ENCODE assay signal across 2 cellular contexts in the genomic region with DNA sequence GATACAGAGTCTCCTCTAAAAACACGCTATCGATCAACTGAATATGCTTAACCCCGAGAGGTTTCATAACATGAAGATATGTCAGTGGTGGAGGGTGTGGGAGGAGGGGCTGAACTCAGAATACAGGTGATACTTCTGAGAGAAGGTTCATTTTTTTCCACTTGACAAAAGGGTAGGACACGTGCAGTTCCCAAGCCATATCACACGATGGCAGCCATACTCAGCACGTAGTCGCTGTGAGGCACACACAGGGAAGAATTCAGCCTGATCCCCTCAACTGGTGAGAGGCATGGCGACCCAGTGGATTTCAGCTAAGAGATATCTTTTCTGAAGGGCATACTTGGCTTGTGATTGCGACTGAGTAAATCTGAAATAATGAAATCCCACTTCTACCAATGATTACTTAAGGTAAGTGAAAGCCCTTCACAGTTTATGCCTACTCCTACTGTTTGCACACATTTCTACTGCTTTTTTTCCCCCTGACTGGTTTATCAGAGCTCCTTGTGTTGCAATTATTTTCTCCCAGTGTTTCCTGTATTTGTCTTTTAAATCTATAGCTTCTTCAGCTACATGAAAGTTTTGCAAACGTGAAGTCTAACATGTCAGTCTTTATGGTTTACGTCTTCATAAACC.
TF ChIP-seq lines count a peak whose summit lies in the region.

No MANE protein-coding gene starts in this region.

TF ChIP-seq in GM12878, 131 proteins besides CTCF, POLR2A, EP300 and RAD21 (continued from another document):
- TF ChIP-seq, protein P1, sequence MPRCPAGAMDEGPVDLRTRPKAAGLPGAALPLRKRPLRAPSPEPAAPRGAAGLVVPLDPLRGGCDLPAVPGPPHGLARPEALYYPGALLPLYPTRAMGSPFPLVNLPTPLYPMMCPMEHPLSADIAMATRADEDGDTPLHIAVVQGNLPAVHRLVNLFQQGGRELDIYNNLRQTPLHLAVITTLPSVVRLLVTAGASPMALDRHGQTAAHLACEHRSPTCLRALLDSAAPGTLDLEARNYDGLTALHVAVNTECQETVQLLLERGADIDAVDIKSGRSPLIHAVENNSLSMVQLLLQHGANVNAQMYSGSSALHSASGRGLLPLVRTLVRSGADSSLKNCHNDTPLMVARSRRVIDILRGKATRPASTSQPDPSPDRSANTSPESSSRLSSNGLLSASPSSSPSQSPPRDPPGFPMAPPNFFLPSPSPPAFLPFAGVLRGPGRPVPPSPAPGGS (IDR thresholded peaks at IDR 0.05; ENCODE audit: borderline replicate concordance, insufficient read depth, low read depth, low read length, poor library complexity, severe bottlenecking): no peak

TF ChIP-seq in HepG2, 621 proteins besides CTCF, POLR2A, EP300 and RAD21 (continued from another document and continues in another):
- TF ChIP-seq, protein P2, sequence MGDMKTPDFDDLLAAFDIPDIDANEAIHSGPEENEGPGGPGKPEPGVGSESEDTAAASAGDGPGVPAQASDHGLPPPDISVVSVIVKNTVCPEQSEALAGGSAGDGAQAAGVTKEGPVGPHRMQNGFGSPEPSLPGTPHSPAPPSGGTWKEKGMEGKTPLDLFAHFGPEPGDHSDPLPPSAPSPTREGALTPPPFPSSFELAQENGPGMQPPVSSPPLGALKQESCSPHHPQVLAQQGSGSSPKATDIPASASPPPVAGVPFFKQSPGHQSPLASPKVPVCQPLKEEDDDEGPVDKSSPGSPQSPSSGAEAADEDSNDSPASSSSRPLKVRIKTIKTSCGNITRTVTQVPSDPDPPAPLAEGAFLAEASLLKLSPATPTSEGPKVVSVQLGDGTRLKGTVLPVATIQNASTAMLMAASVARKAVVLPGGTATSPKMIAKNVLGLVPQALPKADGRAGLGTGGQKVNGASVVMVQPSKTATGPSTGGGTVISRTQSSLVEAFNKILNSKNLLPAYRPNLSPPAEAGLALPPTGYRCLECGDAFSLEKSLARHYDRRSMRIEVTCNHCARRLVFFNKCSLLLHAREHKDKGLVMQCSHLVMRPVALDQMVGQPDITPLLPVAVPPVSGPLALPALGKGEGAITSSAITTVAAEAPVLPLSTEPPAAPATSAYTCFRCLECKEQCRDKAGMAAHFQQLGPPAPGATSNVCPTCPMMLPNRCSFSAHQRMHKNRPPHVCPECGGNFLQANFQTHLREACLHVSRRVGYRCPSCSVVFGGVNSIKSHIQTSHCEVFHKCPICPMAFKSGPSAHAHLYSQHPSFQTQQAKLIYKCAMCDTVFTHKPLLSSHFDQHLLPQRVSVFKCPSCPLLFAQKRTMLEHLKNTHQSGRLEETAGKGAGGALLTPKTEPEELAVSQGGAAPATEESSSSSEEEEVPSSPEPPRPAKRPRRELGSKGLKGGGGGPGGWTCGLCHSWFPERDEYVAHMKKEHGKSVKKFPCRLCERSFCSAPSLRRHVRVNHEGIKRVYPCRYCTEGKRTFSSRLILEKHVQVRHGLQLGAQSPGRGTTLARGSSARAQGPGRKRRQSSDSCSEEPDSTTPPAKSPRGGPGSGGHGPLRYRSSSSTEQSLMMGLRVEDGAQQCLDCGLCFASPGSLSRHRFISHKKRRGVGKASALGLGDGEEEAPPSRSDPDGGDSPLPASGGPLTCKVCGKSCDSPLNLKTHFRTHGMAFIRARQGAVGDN (CRISPR knock-in tag; IDR thresholded peaks at IDR 0.05): no peak
- TF ChIP-seq THYN1 (CRISPR knock-in tag; IDR thresholded peaks at IDR 0.05; ENCODE audit: borderline replicate concordance, low read depth) (no peak), XRCC5 (optimal IDR thresholded peaks at IDR 0.05; ENCODE audit: low read length) (peak; percentile 42), ZNF446 (CRISPR knock-in tag; IDR thresholded peaks at IDR 0.05) (no peak), TCF7L2 (IDR thresholded peaks at IDR 0.05; ENCODE audit: low read depth, low read length) (no peak), ZFY (CRISPR knock-in tag; IDR thresholded peaks at IDR 0.05) (no peak), YY1 (IDR thresholded peaks at IDR 0.05; ENCODE audit: insufficient read depth, insufficient replicate concordance, low read depth, low read length) (peak; percentile 42), ZNF543 (CRISPR knock-in tag; IDR thresholded peaks at IDR 0.05) (no peak), PHF20 (CRISPR knock-in tag; IDR thresholded peaks at IDR 0.05) (no peak), STAG1 (CRISPR knock-in tag; IDR thresholded peaks at IDR 0.05) (peak; percentile 86), SUZ12 (IDR thresholded peaks at IDR 0.05; ENCODE audit: low read depth, low read length) (no peak), REPIN1 (CRISPR knock-in tag; IDR thresholded peaks at IDR 0.05; ENCODE audit: borderline replicate concordance, low read depth) (peak; percentile 53; the same call in 1 of the 2 replicates), ZNF430 (CRISPR knock-in tag; IDR thresholded peaks at IDR 0.05) (0 out of 2 replicates have a peak, but pooled peaks have one; percentile 51), ZNF605 (CRISPR knock-in tag; IDR thresholded peaks at IDR 0.05) (0 out of 2 replicates have a peak, but pooled peaks have one; percentile 21), ZNF552 (CRISPR knock-in tag; IDR thresholded peaks at IDR 0.05; ENCODE audit: borderline replicate concordance) (no peak), ZNF557 (CRISPR knock-in tag; IDR thresholded peaks at IDR 0.05) (no peak), TOE1 (CRISPR knock-in tag; IDR thresholded peaks at IDR 0.05) (no peak), TEAD3 (CRISPR knock-in tag; optimal IDR thresholded peaks at IDR 0.05; ENCODE audit: borderline replicate concordance) (peak; percentile 36), HCFC1 (IDR thresholded peaks at IDR 0.05; ENCODE audit: low read depth, low read length) (no peak), ZNF3 (CRISPR knock-in tag; IDR thresholded peaks at IDR 0.05) (no peak), MAF1 (CRISPR knock-in tag; IDR thresholded peaks at IDR 0.05; ENCODE audit: borderline replicate concordance) (no peak), ZNF644 (CRISPR knock-in tag; IDR thresholded peaks at IDR 0.05; ENCODE audit: low read depth) (peak; percentile 47; the same call in 1 of the 2 replicates), CBX5 (CRISPR knock-in tag; IDR thresholded peaks at IDR 0.05; ENCODE audit: borderline replicate concordance) (peak; percentile 48; the same call in 1 of the 2 replicates), BHLHE40 (IDR thresholded peaks at IDR 0.05; ENCODE audit: low read length) (peak; percentile 59; the same call in 1 of the 2 replicates), PHF21A (CRISPR knock-in tag; IDR thresholded peaks at IDR 0.05) (no peak), SALL1 (CRISPR knock-in tag; IDR thresholded peaks at IDR 0.05) (peak; percentile 34; the same call in 1 of the 2 replicates), ZFP62 (CRISPR knock-in tag; IDR thresholded peaks at IDR 0.05) (no peak), MZF1 (CRISPR knock-in tag; IDR thresholded peaks at IDR 0.05; ENCODE audit: borderline replicate concordance) (no peak), ZNF121 (CRISPR knock-in tag; IDR thresholded peaks at IDR 0.05) (no peak)
- TF ChIP-seq, protein P3, sequence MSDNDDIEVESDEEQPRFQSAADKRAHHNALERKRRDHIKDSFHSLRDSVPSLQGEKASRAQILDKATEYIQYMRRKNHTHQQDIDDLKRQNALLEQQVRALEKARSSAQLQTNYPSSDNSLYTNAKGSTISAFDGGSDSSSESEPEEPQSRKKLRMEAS (IDR thresholded peaks at IDR 0.05): peak; percentile 58; the same call in 1 of the 2 replicates
- TF ChIP-seq, protein P4, sequence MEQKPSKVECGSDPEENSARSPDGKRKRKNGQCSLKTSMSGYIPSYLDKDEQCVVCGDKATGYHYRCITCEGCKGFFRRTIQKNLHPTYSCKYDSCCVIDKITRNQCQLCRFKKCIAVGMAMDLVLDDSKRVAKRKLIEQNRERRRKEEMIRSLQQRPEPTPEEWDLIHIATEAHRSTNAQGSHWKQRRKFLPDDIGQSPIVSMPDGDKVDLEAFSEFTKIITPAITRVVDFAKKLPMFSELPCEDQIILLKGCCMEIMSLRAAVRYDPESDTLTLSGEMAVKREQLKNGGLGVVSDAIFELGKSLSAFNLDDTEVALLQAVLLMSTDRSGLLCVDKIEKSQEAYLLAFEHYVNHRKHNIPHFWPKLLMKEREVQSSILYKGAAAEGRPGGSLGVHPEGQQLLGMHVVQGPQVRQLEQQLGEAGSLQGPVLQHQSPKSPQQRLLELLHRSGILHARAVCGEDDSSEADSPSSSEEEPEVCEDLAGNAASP (CRISPR knock-in tag; IDR thresholded peaks at IDR 0.05; ENCODE audit: borderline replicate concordance): peak; percentile 54; the same call in 1 of the 2 replicates
- TF ChIP-seq, protein P5, sequence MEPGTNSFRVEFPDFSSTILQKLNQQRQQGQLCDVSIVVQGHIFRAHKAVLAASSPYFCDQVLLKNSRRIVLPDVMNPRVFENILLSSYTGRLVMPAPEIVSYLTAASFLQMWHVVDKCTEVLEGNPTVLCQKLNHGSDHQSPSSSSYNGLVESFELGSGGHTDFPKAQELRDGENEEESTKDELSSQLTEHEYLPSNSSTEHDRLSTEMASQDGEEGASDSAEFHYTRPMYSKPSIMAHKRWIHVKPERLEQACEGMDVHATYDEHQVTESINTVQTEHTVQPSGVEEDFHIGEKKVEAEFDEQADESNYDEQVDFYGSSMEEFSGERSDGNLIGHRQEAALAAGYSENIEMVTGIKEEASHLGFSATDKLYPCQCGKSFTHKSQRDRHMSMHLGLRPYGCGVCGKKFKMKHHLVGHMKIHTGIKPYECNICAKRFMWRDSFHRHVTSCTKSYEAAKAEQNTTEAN (CRISPR knock-in tag; conservative IDR thresholded peaks at IDR 0.05): no peak
- TF ChIP-seq, protein P6, sequence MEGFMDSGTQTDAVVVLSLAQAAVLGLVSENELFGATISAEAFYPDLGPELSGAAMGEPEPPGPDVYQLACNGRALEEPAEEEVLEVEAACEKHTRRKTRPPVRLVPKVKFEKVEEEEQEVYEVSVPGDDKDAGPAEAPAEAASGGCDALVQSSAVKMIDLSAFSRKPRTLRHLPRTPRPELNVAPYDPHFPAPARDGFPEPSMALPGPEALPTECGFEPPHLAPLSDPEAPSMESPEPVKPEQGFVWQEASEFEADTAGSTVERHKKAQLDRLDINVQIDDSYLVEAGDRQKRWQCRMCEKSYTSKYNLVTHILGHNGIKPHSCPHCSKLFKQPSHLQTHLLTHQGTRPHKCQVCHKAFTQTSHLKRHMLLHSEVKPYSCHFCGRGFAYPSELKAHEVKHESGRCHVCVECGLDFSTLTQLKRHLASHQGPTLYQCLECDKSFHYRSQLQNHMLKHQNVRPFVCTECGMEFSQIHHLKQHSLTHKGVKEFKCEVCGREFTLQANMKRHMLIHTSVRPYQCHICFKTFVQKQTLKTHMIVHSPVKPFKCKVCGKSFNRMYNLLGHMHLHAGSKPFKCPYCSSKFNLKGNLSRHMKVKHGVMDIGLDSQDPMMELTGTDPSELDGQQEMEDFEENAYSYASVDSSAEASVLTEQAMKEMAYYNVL (CRISPR knock-in tag; IDR thresholded peaks at IDR 0.05; ENCODE audit: borderline replicate concordance): no peak
- TF ChIP-seq, protein P7, sequence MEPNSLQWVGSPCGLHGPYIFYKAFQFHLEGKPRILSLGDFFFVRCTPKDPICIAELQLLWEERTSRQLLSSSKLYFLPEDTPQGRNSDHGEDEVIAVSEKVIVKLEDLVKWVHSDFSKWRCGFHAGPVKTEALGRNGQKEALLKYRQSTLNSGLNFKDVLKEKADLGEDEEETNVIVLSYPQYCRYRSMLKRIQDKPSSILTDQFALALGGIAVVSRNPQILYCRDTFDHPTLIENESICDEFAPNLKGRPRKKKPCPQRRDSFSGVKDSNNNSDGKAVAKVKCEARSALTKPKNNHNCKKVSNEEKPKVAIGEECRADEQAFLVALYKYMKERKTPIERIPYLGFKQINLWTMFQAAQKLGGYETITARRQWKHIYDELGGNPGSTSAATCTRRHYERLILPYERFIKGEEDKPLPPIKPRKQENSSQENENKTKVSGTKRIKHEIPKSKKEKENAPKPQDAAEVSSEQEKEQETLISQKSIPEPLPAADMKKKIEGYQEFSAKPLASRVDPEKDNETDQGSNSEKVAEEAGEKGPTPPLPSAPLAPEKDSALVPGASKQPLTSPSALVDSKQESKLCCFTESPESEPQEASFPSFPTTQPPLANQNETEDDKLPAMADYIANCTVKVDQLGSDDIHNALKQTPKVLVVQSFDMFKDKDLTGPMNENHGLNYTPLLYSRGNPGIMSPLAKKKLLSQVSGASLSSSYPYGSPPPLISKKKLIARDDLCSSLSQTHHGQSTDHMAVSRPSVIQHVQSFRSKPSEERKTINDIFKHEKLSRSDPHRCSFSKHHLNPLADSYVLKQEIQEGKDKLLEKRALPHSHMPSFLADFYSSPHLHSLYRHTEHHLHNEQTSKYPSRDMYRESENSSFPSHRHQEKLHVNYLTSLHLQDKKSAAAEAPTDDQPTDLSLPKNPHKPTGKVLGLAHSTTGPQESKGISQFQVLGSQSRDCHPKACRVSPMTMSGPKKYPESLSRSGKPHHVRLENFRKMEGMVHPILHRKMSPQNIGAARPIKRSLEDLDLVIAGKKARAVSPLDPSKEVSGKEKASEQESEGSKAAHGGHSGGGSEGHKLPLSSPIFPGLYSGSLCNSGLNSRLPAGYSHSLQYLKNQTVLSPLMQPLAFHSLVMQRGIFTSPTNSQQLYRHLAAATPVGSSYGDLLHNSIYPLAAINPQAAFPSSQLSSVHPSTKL (CRISPR knock-in tag; IDR thresholded peaks at IDR 0.05): 0 out of 2 replicates have a peak, but pooled peaks have one; percentile 32
- TF ChIP-seq, protein P1 (CRISPR knock-in tag; IDR thresholded peaks at IDR 0.05): no peak
- TF ChIP-seq, protein P8, sequence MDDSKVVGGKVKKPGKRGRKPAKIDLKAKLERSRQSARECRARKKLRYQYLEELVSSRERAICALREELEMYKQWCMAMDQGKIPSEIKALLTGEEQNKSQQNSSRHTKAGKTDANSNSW (CRISPR knock-in tag; IDR thresholded peaks at IDR 0.05; ENCODE audit: borderline replicate concordance): no peak
- TF ChIP-seq, protein P9, sequence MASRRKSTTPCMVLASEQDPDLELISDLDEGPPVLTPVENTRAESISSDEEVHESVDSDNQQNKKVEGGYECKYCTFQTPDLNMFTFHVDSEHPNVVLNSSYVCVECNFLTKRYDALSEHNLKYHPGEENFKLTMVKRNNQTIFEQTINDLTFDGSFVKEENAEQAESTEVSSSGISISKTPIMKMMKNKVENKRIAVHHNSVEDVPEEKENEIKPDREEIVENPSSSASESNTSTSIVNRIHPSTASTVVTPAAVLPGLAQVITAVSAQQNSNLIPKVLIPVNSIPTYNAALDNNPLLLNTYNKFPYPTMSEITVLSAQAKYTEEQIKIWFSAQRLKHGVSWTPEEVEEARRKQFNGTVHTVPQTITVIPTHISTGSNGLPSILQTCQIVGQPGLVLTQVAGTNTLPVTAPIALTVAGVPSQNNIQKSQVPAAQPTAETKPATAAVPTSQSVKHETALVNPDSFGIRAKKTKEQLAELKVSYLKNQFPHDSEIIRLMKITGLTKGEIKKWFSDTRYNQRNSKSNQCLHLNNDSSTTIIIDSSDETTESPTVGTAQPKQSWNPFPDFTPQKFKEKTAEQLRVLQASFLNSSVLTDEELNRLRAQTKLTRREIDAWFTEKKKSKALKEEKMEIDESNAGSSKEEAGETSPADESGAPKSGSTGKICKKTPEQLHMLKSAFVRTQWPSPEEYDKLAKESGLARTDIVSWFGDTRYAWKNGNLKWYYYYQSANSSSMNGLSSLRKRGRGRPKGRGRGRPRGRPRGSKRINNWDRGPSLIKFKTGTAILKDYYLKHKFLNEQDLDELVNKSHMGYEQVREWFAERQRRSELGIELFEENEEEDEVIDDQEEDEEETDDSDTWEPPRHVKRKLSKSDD (CRISPR knock-in tag; IDR thresholded peaks at IDR 0.05; ENCODE audit: low read depth): no peak
